In the genomic region with DNA sequence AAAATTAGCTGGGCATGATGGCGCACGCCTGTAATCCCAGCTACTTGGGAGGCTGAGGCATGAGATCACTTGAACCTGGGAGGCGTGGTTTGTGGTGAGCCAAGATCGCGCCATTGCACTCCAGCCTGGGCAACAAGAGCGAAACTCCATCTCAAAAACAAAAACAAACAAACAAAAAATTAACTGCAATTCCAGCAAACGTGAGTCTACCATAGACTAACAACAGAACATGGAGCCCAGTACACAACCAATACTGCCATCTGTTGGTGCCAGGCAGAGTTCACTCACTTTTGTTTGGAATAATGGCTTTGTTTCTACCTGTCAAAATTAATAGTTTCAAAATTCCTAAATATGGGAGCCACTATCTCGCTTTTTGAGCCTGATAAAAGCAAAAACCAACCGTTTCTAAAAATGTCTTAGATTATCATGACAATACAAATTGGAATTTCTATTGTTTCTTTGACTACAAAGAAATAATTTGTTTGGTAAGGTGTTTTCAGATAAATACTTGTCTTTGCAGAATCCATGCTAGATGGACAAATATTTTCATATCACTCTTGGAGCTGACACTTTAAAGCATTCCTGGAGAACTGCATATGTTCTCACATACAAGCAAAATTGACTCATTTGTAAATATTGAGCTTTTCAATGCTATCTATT, we compare ENCODE assay signal across 8 cellular contexts. TPM values are rescaled to one million over a fixed set of nuclear protein-coding genes. Genes with fewer than 3 reads are reported as not detected.
DNase-seq lines count a peak whose midpoint lies in the region; ATAC-seq and TF ChIP-seq lines count a peak whose summit lies in the region.

No MANE protein-coding gene starts in this region.

- no peak overlapping the region for H3K27ac Mint-ChIP-seq in glutamatergic neuron (ENCODE audit: unreplicated experiment)

- H3K4me3 Mint-ChIP-seq in glutamatergic neuron (ENCODE audit: unreplicated experiment), result no peak overlapping the region

- H3K4me1 Mint-ChIP-seq in glutamatergic neuron (ENCODE audit: low read depth, unreplicated experiment), result peaks cover 1% of the 10 kb centered on the region

- no peaks in the 10 kb centered on the region for H3K9me3 Mint-ChIP-seq in glutamatergic neuron (ENCODE audit: unreplicated experiment)

- TF ChIP-seq CTCF in WI38 (IDR thresholded peaks at IDR 0.05; ENCODE audit: low read depth, low read length) (peak; percentile 18; the same call in 1 of the 2 replicates), glutamatergic neuron (IDR thresholded peaks at IDR 0.05; ENCODE audit: partially characterized antibody, unreplicated experiment) (peak; percentile 33), testis (IDR thresholded peaks at IDR 0.05) (peak; percentile 39 to 59 (median 39))

- no peak for ATAC-seq in HG02763 (IDR thresholded peaks at IDR 0.05; ENCODE audit: unreplicated experiment)

- H3K27me3 ChIP-seq in testis, result no peaks in the 10 kb centered on the region

- intact Hi-C loops in testis (cut with DNase I; ENCODE audit: low total_unique reads), result no loop called here

- 73 to 78% methylated on average over 9 of the region's 9 CpGs for WGBS in testis, 2 donors

- no peak for TF ChIP-seq POLR2A in testis (IDR thresholded peaks at IDR 0.05)

- no peaks in the 10 kb centered on the region for H3K36me3 Mint-ChIP-seq in glutamatergic neuron (ENCODE audit: unreplicated experiment)

- no peak overlapping the region for H3K27ac ChIP-seq in testis

- no peaks in the 10 kb centered on the region for H3K27me3 Mint-ChIP-seq in glutamatergic neuron (ENCODE audit: unreplicated experiment)

- H3K9me3 ChIP-seq in testis, result no peaks in the 10 kb centered on the region

- H3K4me1 ChIP-seq in testis, result no peaks in the 10 kb centered on the region

- peak; percentile 4 for DNase-seq in SIG-M5 treated with dmso at 0.1 percent for 504 hours (lab: John Stamatoyannopoulos, UW; ENCODE audit: unreplicated experiment)
- DNase-seq in SIG-M5 (lab: John Stamatoyannopoulos, UW), result no peak
- DNase-seq in M059J (ENCODE audit: low read depth), result peak; percentile 59
- peak; percentile 30 for DNase-seq in glutamatergic neuron
- DNase-seq in testis, result peak; percentile 59
- DNase-seq in hepatic stellate cell (ENCODE audit: low spot score), result no peak

- no peak overlapping the region for H3K4me3 ChIP-seq in WI38 (ENCODE audit: low read depth, low read length)
- no peak overlapping the region for H3K4me3 ChIP-seq in testis

- no peaks in the 10 kb centered on the region for H3K36me3 ChIP-seq in testis (ENCODE audit: low read depth, missing control alignments)

RNA-seq across cellular contexts. Expression of a gene that starts 45.0 kb away (rescaled TPM):
- 75.9 and 107 TPM in 2 replicates for total RNA-seq in M059J (2014; rRNA removed; shearing (Covaris generic))
- total RNA-seq in glutamatergic neuron (ENCODE audit: unreplicated experiment) (15.9 TPM), testis (10 to 100 TPM; 22.0 to 34.1 TPM)
- polyA plus RNA-seq in testis (ENCODE audit: insufficient read depth, low read depth, low replicate concordance), result 23.1 TPM

RNA-seq across cellular contexts. Expression of a gene that starts 58.9 kb away (rescaled TPM):
- 33.0 and 56.7 TPM in 2 replicates for total RNA-seq in M059J (2014; rRNA removed; shearing (Covaris generic))
- total RNA-seq in glutamatergic neuron (ENCODE audit: unreplicated experiment) (17.7 TPM), testis (10 to 100 TPM; 47.4 to 56.5 TPM)
- 22.4 TPM for polyA plus RNA-seq in testis (ENCODE audit: insufficient read depth, low read depth, low replicate concordance)

Comparison
In these comparisons a context has a peak if more than half of its experiments do, and no peak if none do; other contexts are left out.
1. DNase-seq: peak in SIG-M5 treated with dmso at 0.1 percent for 504 hours (single experiment), M059J (single experiment), glutamatergic neuron (single experiment) and testis (single experiment); none in SIG-M5 (single experiment) and hepatic stellate cell (single experiment).
2. Peak in every context shown above with its lines, with median percentiles within 50 percentile points of each other: CTCF ChIP-seq.